Comparison of ENCODE assay signal across 27 cellular contexts in genomic region chr10:118581340-118581739, GRCh38. TPM values are rescaled to one million over a fixed set of nuclear protein-coding genes. Genes with fewer than 3 reads are reported as not detected.
DNase-seq lines count a peak whose midpoint lies in the region; ATAC-seq, FAIRE-seq and TF ChIP-seq lines count a peak whose summit lies in the region.
"Had no signal": no experiment of that assay in that cellular context is flagged by ENCODE, and none has a peak within 500 bp of the region (broad histone marks: within the 10 kb centered on the region; RNA-seq: fewer than 3 reads in every experiment).

No MANE protein-coding gene starts in this region.

- no peak for TF ChIP-seq EP300 in esophagus muscularis mucosa (IDR thresholded peaks at IDR 0.05)

- H3K27me3 Mint-ChIP-seq in osteocyte (ENCODE audit: unreplicated experiment): peaks cover 12% of the 10 kb centered on the region

- no peaks in the 10 kb centered on the region for H3K36me3 Mint-ChIP-seq in osteocyte (ENCODE audit: unreplicated experiment)
- H3K36me3 Mint-ChIP-seq: CD4-positive, CD25-positive, alpha-beta regulatory T cell; CD8-positive, alpha-beta memory T cell had no signal

- no peak overlapping the region for H3K4me3 Mint-ChIP-seq in osteocyte (ENCODE audit: unreplicated experiment)
- H3K4me3 Mint-ChIP-seq: CD4-positive, CD25-positive, alpha-beta regulatory T cell; CD8-positive, alpha-beta memory T cell had no signal

- no peak for TF ChIP-seq POLR2A in esophagus muscularis mucosa (IDR thresholded peaks at IDR 0.05; ENCODE audit: low read depth)

- DNase-seq in DMS53 treated with DMSO at 0.1 percent for 48 hours (lab: John Stamatoyannopoulos, UW; ENCODE audit: unreplicated experiment) (peak; percentile 82), NCI-H146 treated with DMSO at 0.1 percent for 48 hours (lab: John Stamatoyannopoulos, UW; ENCODE audit: unreplicated experiment) (peak; percentile 41), left lobe of liver (ENCODE audit: low spot score) (no peak), osteocyte (ENCODE audit: extremely low spot score, unreplicated experiment) (peak; percentile 36), urothelium cell line (ENCODE audit: low spot score) (no peak), GM19240 (ENCODE audit: insufficient read length, low spot score) (no peak), NCI-H1436 treated with DMSO at 0.1 percent for 48 hours (lab: John Stamatoyannopoulos, UW) (no peak), esophagus muscularis mucosa (ENCODE audit: extremely low spot score) (no peak)
- DNase-seq: BE2C; C1 segment of cervical spinal cord; CD4-positive, CD25-positive, alpha-beta regulatory T cell; CD8-positive, alpha-beta memory T cell; COR-L47; DMS 273 treated with DMSO at 0.1 percent for 48 hours; DMS79; GF-D8; GM23248; HCEC 1CT; IMR-90 had no signal

- 77% methylated on average over 4 of the region's 4 CpGs for WGBS in esophagus muscularis mucosa

- no peaks in the 10 kb centered on the region for H3K4me1 Mint-ChIP-seq in osteocyte (ENCODE audit: unreplicated experiment)
- H3K4me1 Mint-ChIP-seq: CD4-positive, CD25-positive, alpha-beta regulatory T cell; CD8-positive, alpha-beta memory T cell had no signal

- FAIRE-seq in urothelium cell line (lab: Jason Lieb, UNC): no peak
- FAIRE-seq: GM12878, GM19239, K562 had no signal

- H3K4me3 ChIP-seq in esophagus muscularis mucosa: no peak overlapping the region
- H3K4me3 ChIP-seq: GM12878, GM23248, K562 had no signal

- no peak for TF ChIP-seq CTCF in osteocyte (IDR thresholded peaks at IDR 0.05)
- no peak for TF ChIP-seq CTCF in esophagus muscularis mucosa (IDR thresholded peaks at IDR 0.05)

- ATAC-seq in left lobe of liver: peak; percentile 16
- ATAC-seq: GM12878, K562 had no signal

- no peak overlapping the region for H3K27ac ChIP-seq in esophagus muscularis mucosa (replicated peaks in 1 of 4)
- H3K27ac ChIP-seq: GM23248, HL-60 had no signal

- peaks cover 0 to 6% (median 0%) of the 10 kb centered on the region in 4 donors for H3K4me1 ChIP-seq in esophagus muscularis mucosa
- H3K4me1 ChIP-seq: BE2C had no signal

- no peaks in the 10 kb centered on the region for H3K9me3 ChIP-seq in esophagus muscularis mucosa
- H3K9me3 ChIP-seq: BE2C had no signal

- no peaks in the 10 kb centered on the region for H3K9me3 Mint-ChIP-seq in osteocyte (ENCODE audit: unreplicated experiment)
- H3K9me3 Mint-ChIP-seq: CD8-positive, alpha-beta memory T cell had no signal

- H3K27me3 ChIP-seq in esophagus muscularis mucosa: peaks cover 0 to 4% (median 0%) of the 10 kb centered on the region in 4 donors
- H3K27me3 ChIP-seq: BE2C had no signal

- no peak overlapping the region for H3K27ac Mint-ChIP-seq in osteocyte (ENCODE audit: unreplicated experiment)
- H3K27ac Mint-ChIP-seq: CD4-positive, CD25-positive, alpha-beta regulatory T cell; CD8-positive, alpha-beta memory T cell had no signal

- intact Hi-C loops in esophagus muscularis mucosa (cut with DNase I): no loop called here

- H3K36me3 ChIP-seq in esophagus muscularis mucosa: no peaks in the 10 kb centered on the region
- H3K36me3 ChIP-seq: BE2C had no signal

RNA-seq across cellular contexts. Expression of gene PRLHR, which starts 14.1 kb away (rescaled TPM):
- total RNA-seq in left lobe of liver (not detected), osteocyte (not detected in 2 replicates), esophagus muscularis mucosa (1 to 10 TPM in 3 of 4 donors, under 1 TPM in 1; 0.78 to 3.0 (median 2.0) TPM)
- total RNA-seq: A172; CD4-positive, CD25-positive, alpha-beta regulatory T cell; CD8-positive, alpha-beta memory T cell; Daoy; GM12878; GM23248; H4; HT1080; IMR-90; K562 had no signal

Comparison
In these comparisons a context has a peak if more than half of its experiments do, and no peak if none do; other contexts are left out.
1. DNase-seq: peak in DMS53 treated with DMSO at 0.1 percent for 48 hours (single experiment), NCI-H146 treated with DMSO at 0.1 percent for 48 hours (single experiment) and osteocyte (single experiment); none in left lobe of liver (single experiment), urothelium cell line (single experiment), GM19240 (single experiment), NCI-H1436 treated with DMSO at 0.1 percent for 48 hours (single experiment) and esophagus muscularis mucosa (single experiment).